In genomic region chr3:184379375-184380209, GRCh38 we compare ENCODE assay signal across 9 cellular contexts. TPM values are rescaled to one million over a fixed set of nuclear protein-coding genes. Genes with fewer than 3 reads are reported as not detected.
DNase-seq lines count a peak whose midpoint lies in the region; ATAC-seq and TF ChIP-seq lines count a peak whose summit lies in the region.
"Had no signal": no experiment of that assay in that cellular context is flagged by ENCODE, and none has a peak within 500 bp of the region (broad histone marks: within the 10 kb centered on the region; RNA-seq: fewer than 3 reads in every experiment).

CHRD (plus strand) TSS chr3:184380054; CDS start chr3:184380319, 265 bp downstream.

- 10 to 48% (median 28%) methylated on average over 15 to 66 of the region's 73 CpGs for WGBS in heart left ventricle, 4 donors

- H3K36me3 ChIP-seq in CD4-positive, alpha-beta memory T cell (ENCODE audit: insufficient read depth, low read length): no peaks in the 10 kb centered on the region
- H3K36me3 ChIP-seq in heart left ventricle (peaks cover 0 to 5% (median 0%) of the 10 kb centered on the region in 9 donors), parathyroid adenoma (ENCODE audit: control insufficient read depth, insufficient read depth, low read length) (no peaks in the 10 kb centered on the region)

- peak within 1 kb of the TSS in 1 of 2 donors; percentile 24 for H3K4me3 ChIP-seq in CD4-positive, alpha-beta memory T cell (ENCODE audit: low read length in 2 of 2)
- peak within 1 kb of the TSS; percentile 28 to 74 (median 54) for H3K4me3 ChIP-seq in heart left ventricle
- H3K4me3 ChIP-seq in parathyroid adenoma (ENCODE audit: low read depth, low read length): no peak within 1 kb of the TSS

- H2AFZ ChIP-seq in parathyroid adenoma: peak within 1 kb of the TSS; percentile 73

- ATAC-seq in heart left ventricle: peak; percentile 32 to 63 (median 58)
- no peak for ATAC-seq in HG03432 (IDR thresholded peaks at IDR 0.05; ENCODE audit: unreplicated experiment)
- ATAC-seq in HG03457 (IDR thresholded peaks at IDR 0.05; ENCODE audit: unreplicated experiment): no peak

- POLR2A ChIA-PET in CD4-positive, alpha-beta memory T cell (lab: Charles Lee; ENCODE audit: partially characterized antibody): no interaction called here
- POLR2A ChIA-PET in activated CD4-positive, alpha-beta memory T cell treated with anti-CD3 and anti-CD28 coated beads for 36 hours (lab: Charles Lee): interaction anchor here (0.7 kb wide), 1 partner anchor 10 kb away, joined by 3 read pairs; no protein-coding TSS in a partner anchor

- H3K27ac Mint-ChIP-seq in CD4-positive, alpha-beta memory T cell: peak within 1 kb of the TSS in 3 of 7 donors; percentile 22 to 62 (median 56)
- no peak within 1 kb of the TSS for H3K27ac Mint-ChIP-seq in activated CD4-positive, alpha-beta memory T cell treated with anti-CD3 and anti-CD28 coated beads for 36 hours

- DNase-seq in CD4-positive, alpha-beta memory T cell: no peak
- no peak for DNase-seq in activated CD4-positive, alpha-beta memory T cell treated with anti-CD3 and anti-CD28 coated beads for 36 hours
- DNase-seq in heart left ventricle (peak in 2 of 5 donors; percentile 45 to 61), NCI-H1092 (lab: John Stamatoyannopoulos, UW) (no peak), cerebellar nuclear complex (lab: John Stamatoyannopoulos, UW) (no peak)
- DNase-seq: NCI-H1417 treated with DMSO at 0.1 percent for 48 hours had no signal

- H3K4me3 Mint-ChIP-seq in CD4-positive, alpha-beta memory T cell: peak within 1 kb of the TSS; percentile 75 to 84 (median 77)
- peak within 1 kb of the TSS; percentile 59 for H3K4me3 Mint-ChIP-seq in activated CD4-positive, alpha-beta memory T cell treated with anti-CD3 and anti-CD28 coated beads for 36 hours

- no peak for TF ChIP-seq POLR2A in heart left ventricle (IDR thresholded peaks at IDR 0.05)

- H3K27me3 ChIP-seq in CD4-positive, alpha-beta memory T cell (ENCODE audit: insufficient read depth, low read length): peaks cover 29% of the 10 kb centered on the region
- H3K27me3 ChIP-seq in heart left ventricle (peaks cover 0 to 60% (median 31%) of the 10 kb centered on the region in 9 donors), parathyroid adenoma (ENCODE audit: control insufficient read depth, insufficient read depth, low read length) (no peaks in the 10 kb centered on the region)

- peak within 1 kb of the TSS; percentile 51 for H3K4me2 ChIP-seq in parathyroid adenoma (ENCODE audit: low read length)

- H3K27me3 Mint-ChIP-seq in CD4-positive, alpha-beta memory T cell: peaks cover 41 to 57% of the 10 kb centered on the region in 2 donors
- peaks cover 55% of the 10 kb centered on the region for H3K27me3 Mint-ChIP-seq in activated CD4-positive, alpha-beta memory T cell treated with anti-CD3 and anti-CD28 coated beads for 36 hours

- H3K9me3 Mint-ChIP-seq in CD4-positive, alpha-beta memory T cell: peaks cover 0 to 2% (median 0%) of the 10 kb centered on the region in 8 donors
- H3K9me3 Mint-ChIP-seq in activated CD4-positive, alpha-beta memory T cell treated with anti-CD3 and anti-CD28 coated beads for 36 hours: no peaks in the 10 kb centered on the region

- H3K36me3 Mint-ChIP-seq in CD4-positive, alpha-beta memory T cell: no peaks in the 10 kb centered on the region
- no peaks in the 10 kb centered on the region for H3K36me3 Mint-ChIP-seq in activated CD4-positive, alpha-beta memory T cell treated with anti-CD3 and anti-CD28 coated beads for 36 hours

- no peaks in the 10 kb centered on the region for H3K9me3 ChIP-seq in CD4-positive, alpha-beta memory T cell (ENCODE audit: control insufficient read depth in 1 of 2, low read length in 2 of 2)
- no peaks in the 10 kb centered on the region for H3K9me3 ChIP-seq in heart left ventricle
- H3K9me3 ChIP-seq in parathyroid adenoma (ENCODE audit: control insufficient read depth, low read length): no peaks in the 10 kb centered on the region

- no peak within 1 kb of the TSS for H3K9ac ChIP-seq in parathyroid adenoma

- no peaks in the 10 kb centered on the region for H3K79me2 ChIP-seq in parathyroid adenoma

- TF ChIP-seq CTCF in heart left ventricle (IDR thresholded peaks at IDR 0.05) (no peak), parathyroid adenoma (IDR thresholded peaks at IDR 0.05) (no peak)

- no peak within 1 kb of the TSS for H3K27ac ChIP-seq in CD4-positive, alpha-beta memory T cell (ENCODE audit: low read depth, low read length)
- H3K27ac ChIP-seq in heart left ventricle: peak within 1 kb of the TSS; percentile 47 to 86 (median 73)
- H3K27ac ChIP-seq in parathyroid adenoma: peak within 1 kb of the TSS; percentile 42

- intact Hi-C loops in CD4-positive, alpha-beta memory T cell (cut with micrococcal nuclease): no loop called here
- intact Hi-C loops in activated CD4-positive, alpha-beta memory T cell treated with anti-CD3 and anti-CD28 coated beads for 36 hours (cut with micrococcal nuclease): no loop called here
- intact Hi-C loops in heart left ventricle (cut with DNase I): loop anchor here in 4 of 10 donors (5.0 to 10.0 kb wide), 3 partner anchors 135 to 395 kb away; no protein-coding TSS in a partner anchor

- peaks cover 2 to 16% (median 8%) of the 10 kb centered on the region in 4 donors for H3K4me1 Mint-ChIP-seq in CD4-positive, alpha-beta memory T cell
- peaks cover 9% of the 10 kb centered on the region for H3K4me1 Mint-ChIP-seq in activated CD4-positive, alpha-beta memory T cell treated with anti-CD3 and anti-CD28 coated beads for 36 hours (ENCODE audit: low read depth)

- peaks cover 14% of the 10 kb centered on the region for H3K4me1 ChIP-seq in CD4-positive, alpha-beta memory T cell (ENCODE audit: insufficient read depth, low read length)
- peaks cover 0 to 42% (median 27%) of the 10 kb centered on the region in 12 donors for H3K4me1 ChIP-seq in heart left ventricle
- no peaks in the 10 kb centered on the region for H3K4me1 ChIP-seq in parathyroid adenoma

- CTCF ChIA-PET in CD4-positive, alpha-beta memory T cell (lab: Charles Lee; ENCODE audit: partially characterized antibody): no interaction called here
- CTCF ChIA-PET in activated CD4-positive, alpha-beta memory T cell treated with anti-CD3 and anti-CD28 coated beads for 36 hours (lab: Charles Lee): interaction anchor here (0.7 kb wide), 1 partner anchor 8 kb away, joined by 4 read pairs; no protein-coding TSS in a partner anchor

RNA-seq across cellular contexts. Expression of gene CHRD, which starts in this region (rescaled TPM):
- not detected for total RNA-seq in CD4-positive, alpha-beta memory T cell
- polyA plus RNA-seq in CD4-positive, alpha-beta memory T cell: not detected
- total RNA-seq in activated CD4-positive, alpha-beta memory T cell treated with anti-CD3 and anti-CD28 coated beads for 36 hours: under 1 TPM in 1 of 2 experiments, not detected in 1; 0.21 TPM
- total RNA-seq in heart left ventricle: 1 to 10 TPM; 2.0 to 7.4 (median 4.8) TPM
- polyA plus RNA-seq in heart left ventricle: 1 to 10 TPM; 3.9 to 6.3 TPM

Comparison
In these comparisons a context has a peak if more than half of its experiments do, and no peak if none do; other contexts are left out.
1. RNA of gene CHRD (polyA plus RNA-seq): 3.9 to 6.3 TPM in heart left ventricle; not detected in CD4-positive, alpha-beta memory T cell; every median in the first group is over 4 times any median in the second.
2. ATAC-seq: peak in heart left ventricle (4 of 4); none in HG03432 (single experiment) and HG03457 (single experiment).